9 cellular contexts compared by ENCODE assay signal in the genomic region with DNA sequence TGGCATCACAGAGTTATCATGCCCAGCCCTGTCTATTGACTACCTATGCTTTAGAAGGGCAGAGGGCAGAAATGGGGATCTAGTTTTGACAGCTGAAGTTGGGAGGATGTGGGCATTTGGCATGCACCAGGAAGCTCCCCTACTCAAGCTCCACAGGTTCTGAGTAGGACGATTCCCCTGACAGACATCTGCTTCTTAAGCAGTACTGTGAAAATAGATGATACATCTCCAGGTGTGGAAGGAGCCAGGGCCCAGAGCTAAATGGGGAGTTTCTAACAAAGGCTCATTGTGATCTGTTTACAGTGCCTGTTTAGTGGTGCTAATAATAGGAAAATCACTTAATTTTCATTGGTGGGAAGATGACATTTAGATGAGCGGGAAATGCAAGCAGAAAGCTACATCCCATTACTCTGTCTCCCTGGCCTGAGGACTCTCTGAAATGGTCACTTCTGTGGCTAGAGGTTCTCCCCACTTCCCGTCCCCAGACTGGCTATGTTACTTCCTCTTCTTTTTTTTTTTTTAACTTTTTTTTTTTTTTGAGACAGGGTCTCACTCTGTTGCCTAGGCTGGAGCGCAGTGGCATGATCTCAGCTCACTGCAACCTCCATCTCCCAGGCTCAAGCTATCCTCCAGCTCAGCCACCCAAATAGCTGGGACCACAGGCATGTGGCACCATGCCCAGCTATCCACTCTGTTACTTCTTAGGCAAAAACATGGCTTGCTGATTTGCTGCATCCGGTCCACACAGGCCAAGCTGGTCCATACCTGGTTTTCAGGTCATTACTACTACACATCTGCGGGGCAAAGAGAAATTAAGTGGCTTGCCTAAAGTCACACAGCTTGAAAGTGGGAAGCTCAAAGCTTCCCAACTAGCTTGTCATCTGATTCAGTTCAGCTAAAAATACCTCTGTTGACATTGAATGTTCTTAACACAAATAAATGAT. TPM values are rescaled to one million over a fixed set of nuclear protein-coding genes. Genes with fewer than 3 reads are reported as not detected.
DNase-seq lines count a peak whose midpoint lies in the region; ATAC-seq and TF ChIP-seq lines count a peak whose summit lies in the region.
"Had no signal": no experiment of that assay in that cellular context is flagged by ENCODE, and none has a peak within 500 bp of the region (broad histone marks: within the 10 kb centered on the region; RNA-seq: fewer than 3 reads in every experiment).

No MANE protein-coding gene starts in this region.

- no peak for TF ChIP-seq CTCF in right atrium auricular region (IDR thresholded peaks at IDR 0.05)

- no peaks in the 10 kb centered on the region for H3K36me3 ChIP-seq in right atrium auricular region

- DNase-seq in A172 (ENCODE audit: low spot score) (peak; percentile 99), NCI-H69 (lab: John Stamatoyannopoulos, UW) (peak; percentile 10), epithelial cell of prostate (ENCODE audit: low read depth, low spot score) (peak; percentile 44), NCI-H128 (lab: John Stamatoyannopoulos, UW; ENCODE audit: unreplicated experiment) (no peak), midbrain (lab: John Stamatoyannopoulos, UW) (no peak), right atrium auricular region (ENCODE audit: low spot score) (no peak), ecto neural progenitor cell (ENCODE audit: low spot score) (no peak)
- DNase-seq: CD4-positive, alpha-beta T cell had no signal

- no peak overlapping the region for H3K4me3 ChIP-seq in right atrium auricular region

- ATAC-seq in GM19043 (IDR thresholded peaks at IDR 0.05; ENCODE audit: low read depth, unreplicated experiment) = peak; percentile 63

- no peaks in the 10 kb centered on the region for H3K27me3 ChIP-seq in right atrium auricular region

- no peak overlapping the region for H3K27ac ChIP-seq in epithelial cell of prostate
- no peak overlapping the region for H3K27ac ChIP-seq in right atrium auricular region

- no peaks in the 10 kb centered on the region for H3K9me3 ChIP-seq in right atrium auricular region

- H3K4me1 ChIP-seq in right atrium auricular region = no peaks in the 10 kb centered on the region

RNA-seq across cellular contexts. Expression of a gene that starts 23.2 kb away (rescaled TPM):
- 12.8 and 15.4 TPM in 2 replicates for total RNA-seq in A172 (2014; rRNA removed; shearing (Covaris generic))
- total RNA-seq in right atrium auricular region = 1 to 10 TPM in 1 of 2 donors, under 1 TPM in 1; 0.33 to 1.3 TPM

Comparison
In these comparisons a context has a peak if more than half of its experiments do, and no peak if none do; other contexts are left out.
1. DNase-seq: peak in A172 (single experiment), NCI-H69 (single experiment) and epithelial cell of prostate (single experiment); none in NCI-H128 (single experiment), midbrain (single experiment), right atrium auricular region (single experiment) and ecto neural progenitor cell (single experiment).